Comparison of ENCODE assay signal across 19 cellular contexts in genomic region chr6:15877245-15877644, GRCh38.
"Had no signal": no experiment of that assay in that cellular context is flagged by ENCODE, and none has a peak within 500 bp of the region (broad histone marks: within the 10 kb centered on the region; RNA-seq: fewer than 3 reads in every experiment).

No MANE protein-coding gene starts in this region.

- H3K27me3 ChIP-seq: ascending aorta, gastroesophageal sphincter, pancreas, right lobe of liver, upper lobe of left lung had no signal

- H3K4me3 Mint-ChIP-seq: activated CD4-positive, alpha-beta T cell treated with anti-CD3 and anti-CD28 coated beads, Interleukin-2, amount 10 ng/mL, durations not matched to agents 7 days and 5 days; activated CD8-positive, alpha-beta T cell treated with anti-CD3 and anti-CD28 coated beads, Interleukin-2, amount 10 ng/mL, durations not matched to agents 7 days and 5 days; central memory CD8-positive, alpha-beta T cell; natural killer cell; stimulated activated effector memory CD8-positive, alpha-beta T cell treated with anti-CD3 and anti-CD28 coated beads, Interleukin-12 subunit alpha, Interleukin-12 subunit beta, amount 100 ng/mL, for 72 hours had no signal

- H3K27ac ChIP-seq: ascending aorta, gastroesophageal sphincter, lower lobe of right lung, pancreas, right lobe of liver, thoracic aorta, upper lobe of left lung had no signal

- H3K9me3 Mint-ChIP-seq: central memory CD8-positive, alpha-beta T cell; stimulated activated effector memory CD8-positive, alpha-beta T cell treated with anti-CD3 and anti-CD28 coated beads, Interleukin-12 subunit alpha, Interleukin-12 subunit beta, amount 100 ng/mL, for 72 hours had no signal

- ATAC-seq: activated CD8-positive, alpha-beta T cell treated with anti-CD3 and anti-CD28 coated beads, Interleukin-2, amount 10 ng/mL, durations not matched to agents 7 days and 5 days; left cardiac atrium; natural killer cell; right lobe of liver had no signal

- H3K27me3 Mint-ChIP-seq: activated CD4-positive, alpha-beta T cell treated with anti-CD3 and anti-CD28 coated beads, Interleukin-2, amount 10 ng/mL, durations not matched to agents 7 days and 5 days; central memory CD8-positive, alpha-beta T cell had no signal

- H3K4me1 ChIP-seq: ascending aorta, pancreas, right lobe of liver had no signal

- H3K4me3 ChIP-seq: ascending aorta, gastroesophageal sphincter, lower lobe of right lung, pancreas, right lobe of liver, thoracic aorta, upper lobe of left lung had no signal

- H3K36me3 ChIP-seq: ascending aorta, gastroesophageal sphincter, lower lobe of right lung, pancreas, right lobe of liver, thoracic aorta, upper lobe of left lung had no signal

- DNase-seq: activated CD4-positive, alpha-beta T cell treated with anti-CD3 and anti-CD28 coated beads, Interleukin-2, amount 10 ng/mL, durations not matched to agents 7 days and 5 days; activated CD8-positive, alpha-beta T cell treated with anti-CD3 and anti-CD28 coated beads, Interleukin-2, amount 10 ng/mL, durations not matched to agents 7 days and 5 days; activated effector memory CD4-positive, alpha-beta T cell treated with anti-CD3 and anti-CD28 coated beads, Interleukin-2, amount 50 U/mL, for 16 hours; activated naive CD4-positive, alpha-beta T cell treated with anti-CD3 and anti-CD28 coated beads, Interleukin-2, amount 50 U/mL, for 16 hours; cortex of kidney; effector CD4-positive, alpha-beta T cell; left cardiac atrium; lower lobe of right lung; natural killer cell; pancreas; right lobe of liver; small intestine; stimulated activated CD4-positive, alpha-beta T cell treated with anti-CD3 and anti-CD28 coated beads, Interleukin-4, amount 100 ng/mL, for 1 hour; upper lobe of left lung had no signal

- H3K9me3 ChIP-seq: ascending aorta, gastroesophageal sphincter, lower lobe of right lung, pancreas, right lobe of liver, thoracic aorta, upper lobe of left lung had no signal

- H3K36me3 Mint-ChIP-seq: natural killer cell had no signal
